In the genomic region with DNA sequence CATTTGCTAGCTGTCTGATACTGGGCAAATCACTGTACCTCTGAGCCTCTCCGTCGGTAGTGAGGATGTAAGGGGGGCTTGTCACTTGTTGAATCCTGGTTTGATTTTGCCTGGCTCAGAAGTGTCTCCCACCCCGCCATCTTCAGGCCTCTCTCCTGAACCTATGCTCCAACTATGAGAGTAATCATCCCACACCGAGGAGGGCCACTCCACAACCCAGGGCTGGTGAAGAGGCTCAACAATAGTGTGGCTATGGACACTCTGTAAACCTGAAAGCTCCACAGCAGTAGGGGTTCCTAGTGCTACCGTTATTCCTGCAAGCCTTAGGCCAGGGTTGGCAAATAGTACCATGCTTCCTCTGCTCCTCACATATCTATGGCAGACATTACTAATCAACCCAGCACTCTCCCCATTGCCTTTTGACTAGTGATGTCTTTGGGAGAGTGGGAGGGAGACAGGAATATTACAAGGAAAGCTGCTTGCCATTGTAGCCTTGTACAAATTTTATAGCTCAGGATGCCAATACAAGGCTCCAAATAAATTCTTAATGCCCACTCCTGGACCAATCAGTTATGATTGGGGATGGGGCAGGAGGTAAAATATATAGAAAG, we compare ENCODE assay signal across 11 cellular contexts.
DNase-seq lines count a peak whose midpoint lies in the region; ATAC-seq, FAIRE-seq and TF ChIP-seq lines count a peak whose summit lies in the region.
"Had no signal": no experiment of that assay in that cellular context is flagged by ENCODE, and none has a peak within 500 bp of the region (broad histone marks: within the 10 kb centered on the region; RNA-seq: fewer than 3 reads in every experiment).

No MANE protein-coding gene starts in this region.

- no peak overlapping the region for H3K4me3 ChIP-seq in HEK293 (ENCODE audit: low read depth, low read length)
- H3K4me3 ChIP-seq in astrocyte (ENCODE audit: insufficient read depth, low read depth, low read length): peak overlapping the region; percentile 22
- H3K4me3 ChIP-seq in skin epidermis: no peak overlapping the region

- peak overlapping the region; percentile 94 for H3K27ac Mint-ChIP-seq in astrocyte (ENCODE audit: unreplicated experiment)

- CTCF ChIA-PET in HEK293 (lab: Yijun Ruan, JAX): interaction anchor here (0.6 kb wide), 2 partner anchors 35 to 796 kb away, joined by 3 read pairs; no protein-coding TSS in a partner anchor

- H3K36me3 Mint-ChIP-seq in astrocyte (ENCODE audit: low read depth, unreplicated experiment): peaks cover 4% of the 10 kb centered on the region

- H3K27me3 ChIP-seq in astrocyte (ENCODE audit: insufficient read depth, low read length) (no peaks in the 10 kb centered on the region), foreskin keratinocyte (no peaks in the 10 kb centered on the region)

- no peak for TF ChIP-seq CTCF in HEK293 (tag by site-specific recombination; IDR thresholded peaks at IDR 0.05)
- no peak for TF ChIP-seq CTCF in astrocyte (IDR thresholded peaks at IDR 0.05; ENCODE audit: insufficient read depth, low read depth, low read length)
- no peak for TF ChIP-seq CTCF in foreskin keratinocyte (conservative IDR thresholded peaks at IDR 0.05)

- FAIRE-seq in astrocyte (lab: Jason Lieb, UNC): no peak

- H3K79me2 ChIP-seq in astrocyte (ENCODE audit: insufficient read depth, low read length): no peaks in the 10 kb centered on the region

- H3K9ac ChIP-seq in astrocyte (ENCODE audit: low read length): peak overlapping the region; percentile 75

- no peak overlapping the region for H3K4me3 Mint-ChIP-seq in astrocyte (ENCODE audit: unreplicated experiment)

- no peaks in the 10 kb centered on the region for H4K20me1 ChIP-seq in astrocyte (ENCODE audit: insufficient read depth, low read length)

- DNase-seq in astrocyte (ENCODE audit: low read depth) (peak; percentile 60), foreskin keratinocyte (peak; percentile 22 to 45), SKM-1 (lab: John Stamatoyannopoulos, UW; ENCODE audit: unreplicated experiment) (no peak), HPDE6-E6E7 (ENCODE audit: extremely low spot score) (no peak), SHP77 treated with DMSO at 0.1 percent for 48 hours (lab: John Stamatoyannopoulos, UW) (no peak)
- DNase-seq in NK-92 treated with Interleukin-12 subunit alpha and Interleukin-12 subunit beta, amount 100 ng/mL, for 24 hours (lab: John Stamatoyannopoulos, UW): no peak
- DNase-seq: activated CD4-positive, alpha-beta T cell treated with anti-CD3 and anti-CD28 coated beads for 1 hour; central memory CD4-positive, alpha-beta T cell; MV-4-11 had no signal

- no peaks in the 10 kb centered on the region for H3K9me3 ChIP-seq in HEK293 (ENCODE audit: control insufficient read depth, insufficient read depth, low read depth, low read length)
- H3K9me3 ChIP-seq in astrocyte (ENCODE audit: insufficient read depth, low read depth, low read length): no peaks in the 10 kb centered on the region

- H3K27me3 Mint-ChIP-seq in astrocyte (ENCODE audit: low read depth, unreplicated experiment): peaks cover 3% of the 10 kb centered on the region

- peaks cover 2% of the 10 kb centered on the region for H3K9me3 Mint-ChIP-seq in astrocyte (ENCODE audit: unreplicated experiment)

- H3K4me2 ChIP-seq in astrocyte (ENCODE audit: low read length): peak overlapping the region; percentile 68

- H3K4me1 ChIP-seq in HEK293 (ENCODE audit: control insufficient read depth, insufficient read depth, low read length) (no peaks in the 10 kb centered on the region), astrocyte (ENCODE audit: insufficient read depth, low read length) (peaks cover 38% of the 10 kb centered on the region), foreskin keratinocyte (peaks cover 32% of the 10 kb centered on the region)

- peaks cover 40% of the 10 kb centered on the region for H3K4me1 Mint-ChIP-seq in astrocyte (ENCODE audit: low read depth, unreplicated experiment)

- H2AFZ ChIP-seq in astrocyte (ENCODE audit: low read depth, low read length): no peak overlapping the region

- H3K27ac ChIP-seq in HEK293 (ENCODE audit: extremely low read depth, low read depth, low read length): no peak overlapping the region
- peak overlapping the region; percentile 95 for H3K27ac ChIP-seq in astrocyte (ENCODE audit: low read depth, low read length)
- H3K27ac ChIP-seq in foreskin keratinocyte: peak overlapping the region; percentile 70
- H3K27ac ChIP-seq in skin epidermis: peak overlapping the region in 12 of 21 experiments; percentile 11 to 68 (median 56)

- POLR2A ChIA-PET in HEK293 (lab: Yijun Ruan, JAX): no interaction called here

- no peaks in the 10 kb centered on the region for H3K36me3 ChIP-seq in HEK293 (ENCODE audit: control insufficient read depth in 2 of 2, insufficient read depth in 1 of 2, low read length in 2 of 2)
- H3K36me3 ChIP-seq in astrocyte (ENCODE audit: insufficient read depth, low read length): no peaks in the 10 kb centered on the region

- no peak for ATAC-seq in foreskin keratinocyte

TF ChIP-seq in HEK293, 187 proteins besides CTCF, POLR2A, EP300 and RAD21:
- TF ChIP-seq, protein P1, sequence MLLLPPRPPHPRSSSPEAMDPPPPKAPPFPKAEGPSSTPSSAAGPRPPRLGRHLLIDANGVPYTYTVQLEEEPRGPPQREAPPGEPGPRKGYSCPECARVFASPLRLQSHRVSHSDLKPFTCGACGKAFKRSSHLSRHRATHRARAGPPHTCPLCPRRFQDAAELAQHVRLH (tag by site-specific recombination; IDR thresholded peaks at IDR 0.05): no peak
- no peak for TF ChIP-seq ZNF658 (tag by site-specific recombination; IDR thresholded peaks at IDR 0.05)
- TF ChIP-seq ZNF423 (tag by site-specific recombination; IDR thresholded peaks at IDR 0.05): no peak
- TF ChIP-seq ZNF37A (tag by site-specific recombination; IDR thresholded peaks at IDR 0.05): no peak
- TF ChIP-seq ZSCAN23 (tag by site-specific recombination; IDR thresholded peaks at IDR 0.05): no peak
- peak; percentile 89 for TF ChIP-seq ZBTB17 (tag by site-specific recombination; IDR thresholded peaks at IDR 0.05)

Comparison
In these comparisons a context has a peak if more than half of its experiments do, and no peak if none do; other contexts are left out.
1. DNase-seq: peak in astrocyte (single experiment) and foreskin keratinocyte (2 of 2); none in SKM-1 (single experiment), HPDE6-E6E7 (single experiment), SHP77 treated with DMSO at 0.1 percent for 48 hours (single experiment) and NK-92 treated with Interleukin-12 subunit alpha and Interleukin-12 subunit beta, amount 100 ng/mL, for 24 hours (single experiment).